Comparison of ENCODE assay signal across 8 cellular contexts in the genomic region with DNA sequence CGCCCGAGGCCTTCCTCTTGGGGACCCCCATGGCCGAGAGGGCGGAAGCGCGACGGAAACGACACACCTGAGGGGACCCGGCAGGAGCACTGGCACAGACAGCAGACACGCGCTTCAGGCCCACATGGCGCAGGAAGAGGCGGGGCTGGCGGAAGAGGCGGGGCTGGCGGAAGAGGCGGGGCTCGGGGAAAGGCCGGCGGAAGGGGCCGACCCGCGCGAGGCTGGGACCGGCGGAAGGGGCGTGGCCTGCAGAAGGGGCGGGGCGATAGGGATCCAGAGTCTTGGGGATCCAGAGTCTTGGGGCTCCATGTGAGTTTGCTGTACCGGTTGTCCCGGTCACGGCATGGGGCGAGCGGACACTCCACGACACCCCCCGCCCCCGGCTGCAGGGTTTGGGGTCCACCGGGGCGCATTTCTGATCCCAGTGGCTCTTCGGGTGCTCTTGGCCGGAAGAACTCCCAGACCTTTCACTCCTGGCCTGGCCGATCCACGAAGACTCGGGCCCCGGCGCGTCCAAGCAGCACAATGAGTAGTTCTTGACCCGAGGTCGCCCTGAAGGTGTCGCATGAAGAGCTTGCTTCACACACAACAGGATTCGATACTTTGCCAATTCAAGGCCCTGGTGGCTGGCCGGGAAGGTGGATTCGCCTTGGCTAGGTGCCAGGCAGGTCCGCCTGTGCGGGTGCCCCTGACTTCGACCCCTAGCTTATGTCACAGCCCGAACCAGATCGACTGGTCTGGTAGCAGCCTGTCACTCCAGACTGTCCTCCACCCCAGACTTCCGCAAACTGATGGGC. TPM values are rescaled to one million over a fixed set of nuclear protein-coding genes. Genes with fewer than 3 reads are reported as not detected.
A peak's percentile ranks its signal among the peaks of the same experiment; 100 is the strongest.
DNase-seq lines count a peak whose midpoint lies in the region; ATAC-seq, FAIRE-seq and TF ChIP-seq lines count a peak whose summit lies in the region.

A gene with protein sequence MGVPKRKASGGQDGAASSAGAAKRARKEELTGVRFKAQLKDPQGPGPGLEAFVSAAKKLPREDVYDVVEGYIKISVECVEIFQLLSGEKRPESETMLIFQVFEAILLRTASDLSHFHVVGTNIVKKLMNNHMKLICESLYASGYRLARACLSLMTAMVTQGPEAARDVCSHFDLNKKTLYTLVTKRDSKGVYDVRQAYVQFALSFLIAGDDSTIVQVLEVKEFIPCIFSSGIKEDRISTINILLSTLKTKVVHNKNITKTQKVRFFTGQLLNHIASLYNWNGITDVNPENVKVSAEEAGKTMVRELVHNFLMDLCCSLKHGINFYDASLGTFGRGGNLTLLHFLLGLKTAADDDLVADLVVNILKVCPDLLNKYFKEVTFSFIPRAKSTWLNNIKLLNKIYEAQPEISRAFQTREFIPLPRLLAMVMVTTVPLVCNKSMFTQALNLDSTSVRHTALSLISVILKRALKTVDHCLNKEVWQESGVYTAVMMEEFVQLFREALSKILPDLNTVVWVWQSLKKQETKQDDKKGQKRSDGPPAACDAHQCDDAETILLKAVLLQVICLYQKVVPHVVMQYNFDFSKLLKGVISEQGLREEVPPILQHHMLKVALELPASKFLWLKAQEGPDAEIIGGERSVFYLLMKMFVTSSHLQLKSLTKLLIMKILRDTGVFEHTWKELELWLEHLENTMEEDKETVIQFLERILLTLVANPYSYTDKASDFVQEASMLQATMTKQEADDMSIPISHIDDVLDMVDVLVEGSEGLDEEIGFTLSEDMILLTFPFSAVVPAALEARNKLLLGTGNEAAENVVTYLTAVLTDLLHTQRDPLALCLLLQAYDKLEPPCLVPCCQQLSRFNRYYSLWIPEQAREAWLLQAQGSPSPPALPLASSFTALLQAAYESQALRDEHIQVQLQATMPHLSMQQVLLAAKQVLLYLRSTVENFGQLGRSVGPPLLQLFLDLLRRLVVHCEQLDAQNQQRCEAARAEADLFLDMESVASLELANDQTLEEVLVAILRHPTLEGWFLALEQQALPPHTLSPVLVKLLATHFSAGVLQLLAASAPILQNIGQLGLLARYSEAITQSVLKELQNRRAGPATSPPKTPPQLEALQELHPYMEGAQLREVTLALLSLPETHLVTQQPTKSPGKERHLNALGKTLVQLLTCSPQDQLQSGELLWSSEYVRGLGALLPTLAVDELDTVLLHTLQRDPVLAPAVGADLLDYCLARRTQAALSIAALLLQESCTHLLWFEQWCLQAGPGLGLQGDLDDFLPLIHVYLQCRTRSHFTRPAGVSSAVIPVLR (N-terminal part only) (minus strand): TSS at position 133 of the 797 bp plus-strand sequence. CDS start 102 bp downstream, at position 31.

- no peak for FAIRE-seq in kidney (lab: Jason Lieb, UNC)

- intact Hi-C loops in kidney (cut with DNase I): no loop called here

- H3K27ac ChIP-seq in kidney (ENCODE audit: low read depth in 2 of 2, low read length in 2 of 2): peak within 1 kb of the TSS; percentile 63 to 91

- peaks cover 6 to 8% of the 10 kb centered on the region in 2 donors for H3K4me1 ChIP-seq in kidney (ENCODE audit: control insufficient read depth in 1 of 2, insufficient read depth in 1 of 2, low read depth in 1 of 2, low read length in 2 of 2)

- H3K9ac ChIP-seq in kidney (ENCODE audit: low read length in 2 of 2): peak within 1 kb of the TSS; percentile 57 to 85

- peak; percentile 94 for ATAC-seq in HG03159 (IDR thresholded peaks at IDR 0.05; ENCODE audit: unreplicated experiment)

- TF ChIP-seq CTCF in AG09309 (IDR thresholded peaks at IDR 0.05; ENCODE audit: control insufficient read depth, insufficient read depth, low read depth, low read length, missing control alignments) (no peak), kidney (IDR thresholded peaks at IDR 0.05; ENCODE audit: borderline replicate concordance, extremely low read depth, insufficient read depth) (no peak)

- peak; percentile 88 for TF ChIP-seq POLR2A in GM18951 (IDR thresholded peaks at IDR 0.05; ENCODE audit: extremely low read depth, insufficient read depth, insufficient read length)

- no peaks in the 10 kb centered on the region for H3K9me3 ChIP-seq in kidney (ENCODE audit: control insufficient read depth in 1 of 2, low read length in 2 of 2)

- DNase-seq in AG09309 (ENCODE audit: low read depth) (no peak), NCI-H446 (lab: John Stamatoyannopoulos, UW) (peak; percentile 72 to 91), cerebellar cortex (ENCODE audit: low spot score) (peak; percentile 87), kidney (peak; percentile 98)
- peak; percentile 98 for DNase-seq in activated CD4-positive, CD25-positive, alpha-beta regulatory T cell treated with anti-CD3 and anti-CD28 coated beads, Interleukin-2, amount 50 U/mL, for 72 hours
- peak; percentile 97 for DNase-seq in stimulated activated CD4-positive, alpha-beta T cell treated with anti-CD3 and anti-CD28 coated beads, Interleukin-15, amount 100 ng/mL, for 24 hours

- H3K36me3 ChIP-seq in kidney (ENCODE audit: control insufficient read depth in 1 of 2, insufficient read depth in 2 of 2, low read length in 2 of 2): no peaks in the 10 kb centered on the region

- in situ Hi-C loops in GM18951 (cut with MboI; ENCODE audit: low sequenced_read_pairs, unreplicated experiment): no loop called here

- peak within 1 kb of the TSS; percentile 66 for H3K4me3 ChIP-seq in AG09309 (ENCODE audit: control insufficient read depth, low read depth, low read length)
- peak within 1 kb of the TSS; percentile 85 to 95 for H3K4me3 ChIP-seq in kidney (ENCODE audit: low read length in 2 of 2)

RNA-seq across cellular contexts. Expression of the gene that starts here (rescaled TPM):
- total RNA-seq in kidney: 15.0 TPM
- polyA plus RNA-seq in kidney (ENCODE audit: insufficient read depth, low read depth, low replicate concordance): 1.7 TPM
